26 cellular contexts compared by ENCODE assay signal in the genomic region with DNA sequence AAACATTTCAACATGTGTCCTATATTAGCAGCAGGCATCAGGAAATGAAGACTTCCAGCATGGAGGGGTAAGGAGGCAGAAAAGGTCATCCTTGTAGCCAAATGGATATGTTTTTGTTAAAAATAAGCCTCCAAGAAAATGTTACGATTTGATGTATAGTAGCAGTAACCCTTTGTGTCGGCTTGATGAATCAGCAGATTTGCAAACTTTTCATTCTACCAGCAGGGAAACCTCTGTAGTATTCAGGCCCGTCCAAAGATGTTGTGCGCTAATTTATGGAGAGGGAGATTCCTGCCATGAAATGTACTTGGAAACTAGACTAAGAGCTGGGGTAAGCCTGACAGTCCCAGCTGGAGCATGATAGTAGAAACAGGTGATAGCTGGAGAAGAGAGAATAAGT.
"Had no signal": no experiment of that assay in that cellular context is flagged by ENCODE, and none has a peak within 500 bp of the region (broad histone marks: within the 10 kb centered on the region; RNA-seq: fewer than 3 reads in every experiment).

No MANE protein-coding gene starts in this region.

- H3K9me3 ChIP-seq: esophagus muscularis mucosa, gastroesophageal sphincter, heart left ventricle, left lung, lower lobe of right lung, mucosa of descending colon had no signal

- H3K4me3 ChIP-seq: coronary artery, dorsolateral prefrontal cortex, esophagus muscularis mucosa, gastroesophageal sphincter, heart left ventricle, hepatocyte, left lung, lower lobe of right lung, mucosa of descending colon had no signal

- H3K4me1 Mint-ChIP-seq: immature natural killer cell, mesothelial cell of epicardium, naive B cell had no signal

- H3K36me3 ChIP-seq: esophagus muscularis mucosa, gastroesophageal sphincter, heart left ventricle, left lung, lower lobe of right lung had no signal

- ATAC-seq: foreskin keratinocyte, gastroesophageal sphincter, heart left ventricle, left colon, left lung, left ventricle myocardium superior, lower lobe of right lung, mucosa of descending colon had no signal

- H3K79me2 ChIP-seq: hepatocyte had no signal

- H3K4me3 Mint-ChIP-seq: immature natural killer cell, mesothelial cell of epicardium, naive B cell had no signal

- H3K4me2 ChIP-seq: hepatocyte had no signal

- H2AFZ ChIP-seq: hepatocyte had no signal

- H3K9me3 Mint-ChIP-seq: mesothelial cell of epicardium had no signal

- H3K27me3 ChIP-seq: esophagus muscularis mucosa, foreskin keratinocyte, gastroesophageal sphincter, heart left ventricle, hepatocyte, left lung had no signal

- H3K4me1 ChIP-seq: esophagus muscularis mucosa, foreskin keratinocyte, gastroesophageal sphincter, heart left ventricle, left lung, lower lobe of right lung had no signal

- H3K27ac ChIP-seq: coronary artery, dorsolateral prefrontal cortex, esophagus muscularis mucosa, foreskin keratinocyte, gastroesophageal sphincter, heart left ventricle, hepatocyte, left lung, lower lobe of right lung had no signal

- H3K27ac Mint-ChIP-seq: immature natural killer cell, mesothelial cell of epicardium, naive B cell had no signal

- H3K36me3 Mint-ChIP-seq: immature natural killer cell, mesothelial cell of epicardium, naive B cell had no signal

- FAIRE-seq: colon, endothelial cell of umbilical vein, frontal cortex, kidney had no signal

- DNase-seq: dermis blood vessel endothelial cell; dorsolateral prefrontal cortex; effector CD4-positive, alpha-beta T cell; effector memory CD4-positive, alpha-beta T cell; foreskin keratinocyte; heart left ventricle; hypothalamus; immature natural killer cell; islet precursor cell; kidney; kidney glomerular epithelial cell; left colon; left lung; left ventricle myocardium superior; lower lobe of right lung; mesenchymal stem cell; mucosa of descending colon; naive B cell had no signal

- H3K27me3 Mint-ChIP-seq: naive B cell had no signal
